26 cellular contexts compared by ENCODE assay signal in genomic region chr19:32945260-32945659, GRCh38. TPM values are rescaled to one million over a fixed set of nuclear protein-coding genes. Genes with fewer than 3 reads are reported as not detected.
DNase-seq lines count a peak whose midpoint lies in the region; ATAC-seq lines count a peak whose summit lies in the region.
"Had no signal": no experiment of that assay in that cellular context is flagged by ENCODE, and none has a peak within 500 bp of the region (broad histone marks: within the 10 kb centered on the region; RNA-seq: fewer than 3 reads in every experiment).

No MANE protein-coding gene starts in this region.

- no peak overlapping the region for H3K4me3 ChIP-seq in Jurkat, Clone E6-1 (ENCODE audit: low read length)
- H3K4me3 ChIP-seq: BLaER1 treated with 17β-estradiol and CSF1 and Interleukin-3, amounts not matched to agents 10 nM and 100 nM; HAP-1; SJSA1 had no signal

- DNase-seq in DMS53 (lab: John Stamatoyannopoulos, UW) (peak; percentile 37), DMS53 treated with DMSO at 0.1 percent for 48 hours (lab: John Stamatoyannopoulos, UW; ENCODE audit: unreplicated experiment) (no peak), SW480 (ENCODE audit: low spot score) (peak; percentile 72), myocyte (ENCODE audit: low read depth) (peak; percentile 5), iPS-NIHi7 (ENCODE audit: extremely low spot score) (no peak), nucleus accumbens (lab: John Stamatoyannopoulos, UW) (no peak)
- peak; percentile 55 for DNase-seq in Jurkat, Clone E6-1 (ENCODE audit: low read depth, low spot score)
- DNase-seq: Calu3; CD8-positive, alpha-beta T cell; DMS153; EL; GF-D8; KG1; NCI-H1092 treated with DMSO at 0.1 percent for 48 hours; NCI-H1436 treated with DMSO at 0.1 percent for 48 hours; NCI-H1930; NCI-H2227 treated with DMSO at 0.1 percent for 48 hours; NCI-H524 treated with DMSO at 0.1 percent for 48 hours; NCI-H82; OCI-M1 had no signal

- no peak for ATAC-seq in HG02973 (IDR thresholded peaks at IDR 0.05; ENCODE audit: unreplicated experiment)
- ATAC-seq: CD8-positive, alpha-beta T cell; HepG2; Right ventricle myocardium inferior had no signal

RNA-seq across cellular contexts. Expression of gene CEP89, which starts 26.5 kb away (rescaled TPM):
- 10.1 TPM for polyA plus RNA-seq in Jurkat, Clone E6-1 (2012; ENCODE audit: insufficient read depth, insufficient read length)
- 9.6 and 11.0 TPM in 2 replicates for total RNA-seq in myocyte
- polyA plus RNA-seq in myocyte (2012) = 20.6 TPM

RNA-seq across cellular contexts. Expression of gene FAAP24, which starts 26.8 kb away (rescaled TPM):
- 9.4 TPM for polyA plus RNA-seq in Jurkat, Clone E6-1 (2012; ENCODE audit: insufficient read depth, insufficient read length)
- 2.0 and 4.1 TPM in 2 replicates for total RNA-seq in myocyte
- polyA plus RNA-seq in myocyte (2012) = 4.9 TPM

Comparison
In these comparisons a context has a peak if more than half of its experiments do, and no peak if none do; other contexts are left out.
1. DNase-seq: peak in DMS53 (single experiment), Jurkat, Clone E6-1 (single experiment), SW480 (single experiment) and myocyte (single experiment); none in DMS53 treated with DMSO at 0.1 percent for 48 hours (single experiment), iPS-NIHi7 (single experiment) and nucleus accumbens (0 of 56).